Comparison of ENCODE assay signal across 20 cellular contexts in genomic region chr1:214317300-214317699, GRCh38. TPM values are rescaled to one million over a fixed set of nuclear protein-coding genes. Genes with fewer than 3 reads are reported as not detected.
DNase-seq lines count a peak whose midpoint lies in the region; ATAC-seq and TF ChIP-seq lines count a peak whose summit lies in the region.
"Had no signal": no experiment of that assay in that cellular context is flagged by ENCODE, and none has a peak within 500 bp of the region (broad histone marks: within the 10 kb centered on the region; RNA-seq: fewer than 3 reads in every experiment).

No MANE protein-coding gene starts in this region.

- no peaks in the 10 kb centered on the region for H3K9me3 ChIP-seq in HUES64 (ENCODE audit: insufficient read depth, low read depth, low read length)
- no peaks in the 10 kb centered on the region for H3K9me3 ChIP-seq in osteoblast (ENCODE audit: low read depth, low read length)
- H3K9me3 ChIP-seq: colonic mucosa, suprapubic skin had no signal

- H3K9ac ChIP-seq in HUES64 (ENCODE audit: low read depth, low read length): peak overlapping the region; percentile 2; the same call in 1 of the 2 replicates

- H3K27ac Mint-ChIP-seq in activated CD8-positive, alpha-beta memory T cell treated with anti-CD3 and anti-CD28 coated beads, Interleukin-2, amount 10 ng/mL, durations not matched to agents 7 days and 5 days: no peak overlapping the region
- H3K27ac Mint-ChIP-seq: progenitor cell of endocrine pancreas; stimulated activated effector memory CD8-positive, alpha-beta T cell treated with anti-CD3 and anti-CD28 coated beads, Interleukin-12 subunit alpha, Interleukin-12 subunit beta, amount 100 ng/mL, for 72 hours had no signal

- 2% methylated on average over 4 of the region's 4 CpGs for WGBS in HUES64

- CTCF ChIA-PET in activated CD8-positive, alpha-beta memory T cell treated with anti-CD3 and anti-CD28 coated beads, Interleukin-2, amount 10 ng/mL, durations not matched to agents 7 days and 5 days (lab: Charles Lee): interaction anchor here (1.0 to 11.8 kb wide), 4 partner anchors 10 to 103 kb away, joined by 3 to 99 read pairs (median 34); no protein-coding TSS in a partner anchor

- H3K4me3 ChIP-seq in HUES64 (ENCODE audit: low read length) (peak overlapping the region; percentile 21), osteoblast (ENCODE audit: insufficient read depth, low read length) (no peak overlapping the region), dorsolateral prefrontal cortex (no peak overlapping the region)
- H3K4me3 ChIP-seq: colonic mucosa, suprapubic skin had no signal

- H3K27ac ChIP-seq in HUES64 (ENCODE audit: low read depth, low read length) (peak overlapping the region; percentile 86; the same call in 1 of the 2 replicates), osteoblast (ENCODE audit: low read depth, low read length) (peak overlapping the region; percentile 81), dorsolateral prefrontal cortex (peak overlapping the region in 1 of 59 donors; percentile 5)
- H3K27ac ChIP-seq: colonic mucosa, suprapubic skin had no signal

- intact Hi-C loops in left ventricle myocardium superior (cut with micrococcal nuclease): no loop called here
- intact Hi-C loops in dorsolateral prefrontal cortex (cut with DNase I): no loop called here

- H3K27me3 Mint-ChIP-seq in activated CD8-positive, alpha-beta memory T cell treated with anti-CD3 and anti-CD28 coated beads, Interleukin-2, amount 10 ng/mL, durations not matched to agents 7 days and 5 days: no peaks in the 10 kb centered on the region
- H3K27me3 Mint-ChIP-seq: progenitor cell of endocrine pancreas had no signal

- H3K36me3 Mint-ChIP-seq in activated CD8-positive, alpha-beta memory T cell treated with anti-CD3 and anti-CD28 coated beads, Interleukin-2, amount 10 ng/mL, durations not matched to agents 7 days and 5 days: peaks cover 2% of the 10 kb centered on the region

- no peak for TF ChIP-seq CTCF in osteoblast (IDR thresholded peaks at IDR 0.05; ENCODE audit: extremely low read depth, low read depth, low read length)
- no peak for TF ChIP-seq CTCF in dorsolateral prefrontal cortex (IDR thresholded peaks at IDR 0.05 in 54 of 56, conservative IDR thresholded peaks at IDR 0.05 in 2 of 56; ENCODE audit: low read depth in 1 of 56, partially characterized antibody in 56 of 56)

- H3K36me3 ChIP-seq in HUES64 (ENCODE audit: insufficient read depth, low read length): no peaks in the 10 kb centered on the region
- H3K36me3 ChIP-seq in osteoblast (ENCODE audit: insufficient read depth, low read length): peaks cover 10% of the 10 kb centered on the region
- H3K36me3 ChIP-seq: colonic mucosa had no signal

- no peak overlapping the region for H2AFZ ChIP-seq in osteoblast (ENCODE audit: low read length)

- H3K9me3 Mint-ChIP-seq in activated CD8-positive, alpha-beta memory T cell treated with anti-CD3 and anti-CD28 coated beads, Interleukin-2, amount 10 ng/mL, durations not matched to agents 7 days and 5 days (ENCODE audit: low read depth): no peaks in the 10 kb centered on the region
- H3K9me3 Mint-ChIP-seq: immature natural killer cell; stimulated activated effector memory CD8-positive, alpha-beta T cell treated with anti-CD3 and anti-CD28 coated beads, Interleukin-12 subunit alpha, Interleukin-12 subunit beta, amount 100 ng/mL, for 72 hours had no signal

- peak; percentile 44 for ATAC-seq in left ventricle myocardium superior
- ATAC-seq in activated CD8-positive, alpha-beta memory T cell treated with anti-CD3 and anti-CD28 coated beads, Interleukin-2, amount 10 ng/mL, durations not matched to agents 7 days and 5 days: no peak
- ATAC-seq: Panc1 had no signal

- H4K20me1 ChIP-seq in osteoblast (ENCODE audit: insufficient read depth, low read length): no peaks in the 10 kb centered on the region

- H3K27me3 ChIP-seq in HUES64 (ENCODE audit: insufficient read depth, low read length) (peaks cover 49% of the 10 kb centered on the region), osteoblast (ENCODE audit: insufficient read depth, low read length) (no peaks in the 10 kb centered on the region), dorsolateral prefrontal cortex (no peaks in the 10 kb centered on the region)
- H3K27me3 ChIP-seq: colonic mucosa, suprapubic skin had no signal

- no peaks in the 10 kb centered on the region for H3K79me2 ChIP-seq in osteoblast (ENCODE audit: insufficient read depth, low read length)

- peaks cover 4% of the 10 kb centered on the region for H3K4me1 Mint-ChIP-seq in activated CD8-positive, alpha-beta memory T cell treated with anti-CD3 and anti-CD28 coated beads, Interleukin-2, amount 10 ng/mL, durations not matched to agents 7 days and 5 days

- DNase-seq in COR-L47 (lab: John Stamatoyannopoulos, UW) (peak; percentile 16), left ventricle myocardium superior (no peak), osteoblast (ENCODE audit: insufficient read length, low spot score, missing footprints) (no peak), dorsolateral prefrontal cortex (no peak), NCI-H1105 (lab: John Stamatoyannopoulos, UW) (no peak)
- no peak for DNase-seq in activated CD8-positive, alpha-beta memory T cell treated with anti-CD3 and anti-CD28 coated beads, Interleukin-2, amount 10 ng/mL, durations not matched to agents 7 days and 5 days
- DNase-seq: colonic mucosa; DND-41; immature natural killer cell; NCI-H1092; NCI-H2029 treated with DMSO at 0.1 percent for 48 hours; NCI-H510A; small intestine; stimulated activated CD4-positive, alpha-beta T cell treated with anti-CD3 and anti-CD28 coated beads, Interleukin-2, amount 100 ng/mL, for 24 hours; T-helper 2 cell had no signal

- peak overlapping the region; percentile 73 for H3K4me2 ChIP-seq in osteoblast (ENCODE audit: insufficient read depth, low read length)

- no peak overlapping the region for H3K4me3 Mint-ChIP-seq in activated CD8-positive, alpha-beta memory T cell treated with anti-CD3 and anti-CD28 coated beads, Interleukin-2, amount 10 ng/mL, durations not matched to agents 7 days and 5 days
- H3K4me3 Mint-ChIP-seq: immature natural killer cell; stimulated activated effector memory CD8-positive, alpha-beta T cell treated with anti-CD3 and anti-CD28 coated beads, Interleukin-12 subunit alpha, Interleukin-12 subunit beta, amount 100 ng/mL, for 72 hours had no signal

- H3K4me1 ChIP-seq in HUES64 (ENCODE audit: insufficient read depth, low read length) (peaks cover 46% of the 10 kb centered on the region), osteoblast (ENCODE audit: insufficient read depth, low read length) (peaks cover 28% of the 10 kb centered on the region)
- H3K4me1 ChIP-seq: colonic mucosa, suprapubic skin had no signal

RNA-seq across cellular contexts. Expression of gene SMYD2, which starts 36.3 kb away (rescaled TPM):
- polyA plus RNA-seq in HUES64 (2013, experiment 1 of 2): 21.1 TPM
- 19.8 TPM for polyA plus RNA-seq in HUES64 (2013, experiment 2 of 2)
- total RNA-seq in left ventricle myocardium superior (234 TPM), osteoblast (39.4 and 39.8 TPM in 2 replicates), dorsolateral prefrontal cortex (10 to 100 TPM; 12.9 to 82.4 (median 55.5) TPM)
- 10 to 100 TPM; 23.1 to 26.5 TPM for total RNA-seq in activated CD8-positive, alpha-beta memory T cell treated with anti-CD3 and anti-CD28 coated beads, Interleukin-2, amount 10 ng/mL, durations not matched to agents 7 days and 5 days
